In the genomic region with DNA sequence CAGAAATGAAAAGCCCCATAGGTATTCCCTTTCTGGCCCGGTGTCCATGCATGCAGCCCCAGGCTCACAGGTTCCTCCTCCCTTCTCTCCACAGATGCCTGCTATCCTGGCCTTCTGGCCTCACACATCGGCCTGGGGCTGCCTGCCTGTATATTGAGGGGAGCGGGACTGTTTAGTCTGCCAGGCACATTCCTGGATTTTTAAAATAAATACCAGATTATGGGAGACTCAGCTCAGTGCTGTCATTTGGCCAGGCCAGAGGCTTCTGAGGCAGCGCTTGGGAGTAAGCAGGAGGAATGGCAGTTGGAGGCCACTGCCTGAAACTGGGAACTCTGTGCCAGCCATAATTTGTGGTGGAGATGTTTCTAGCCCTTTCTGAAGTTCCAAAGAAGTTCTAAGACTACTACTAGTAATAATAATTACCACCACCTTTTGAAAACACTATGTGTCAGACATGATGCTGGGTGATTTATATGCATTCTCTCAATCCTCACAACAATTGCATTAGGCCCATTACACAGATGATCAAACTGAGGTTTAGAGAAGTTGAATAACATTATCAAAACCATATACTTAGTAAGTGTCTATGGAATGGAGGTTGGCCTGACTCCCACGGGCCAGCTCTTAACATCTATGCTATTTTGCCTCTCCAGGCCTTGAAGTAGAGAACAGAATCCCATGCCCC, we compare ENCODE assay signal across 24 cellular contexts.
DNase-seq lines count a peak whose midpoint lies in the region; ATAC-seq and TF ChIP-seq lines count a peak whose summit lies in the region.
"Had no signal": no experiment of that assay in that cellular context is flagged by ENCODE, and none has a peak within 500 bp of the region (broad histone marks: within the 10 kb centered on the region; RNA-seq: fewer than 3 reads in every experiment).

No MANE protein-coding gene starts in this region.

- no peak for TF ChIP-seq CTCF in mesothelial cell of epicardium (IDR thresholded peaks at IDR 0.05; ENCODE audit: unreplicated experiment)
- TF ChIP-seq CTCF in smooth muscle cell (IDR thresholded peaks at IDR 0.05; ENCODE audit: borderline replicate concordance, insufficient read depth, poor library complexity, severe bottlenecking), result no peak
- no peak for TF ChIP-seq CTCF in A673 (conservative IDR thresholded peaks at IDR 0.05; ENCODE audit: low read depth, low read length)

- intact Hi-C loops in A673 (cut with micrococcal nuclease; ENCODE audit: unreplicated experiment), result no loop called here

- H3K9me3 ChIP-seq in smooth muscle cell (replicated peaks; ENCODE audit: low read depth), result no peaks in the 10 kb centered on the region
- H3K9me3 ChIP-seq in A673 (ENCODE audit: low read depth, low read length, poor library complexity, severe bottlenecking), result no peaks in the 10 kb centered on the region
- H3K9me3 ChIP-seq: left lung, suprapubic skin had no signal

- peak overlapping the region; percentile 12 for H3K4me2 ChIP-seq in smooth muscle cell

- POLR2A ChIA-PET in A673 (lab: Charles Lee; ENCODE audit: low non-redundant PET), result no interaction called here

- no peak overlapping the region for H2AFZ ChIP-seq in smooth muscle cell (ENCODE audit: low read depth)

- H3K4me3 ChIP-seq in smooth muscle cell (no peak overlapping the region), A673 (ENCODE audit: low read depth, low read length, poor library complexity, severe bottlenecking) (no peak overlapping the region)
- H3K4me3 ChIP-seq: coronary artery, left lung, skin epidermis, suprapubic skin had no signal

- H3K27ac Mint-ChIP-seq in mesothelial cell of epicardium, result peak overlapping the region; percentile 37
- H3K27ac Mint-ChIP-seq in activated T-cell treated with anti-CD3 and anti-CD28 coated beads, Interleukin-2, amount 50 U/mL, for 72 hours, result no peak overlapping the region
- H3K27ac Mint-ChIP-seq: activated CD4-positive, alpha-beta T cell treated with anti-CD3 and anti-CD28 coated beads, Interleukin-2, amount 10 ng/mL, durations not matched to agents 24 days and 14 days; activated naive CD8-positive, alpha-beta T cell treated with anti-CD3 and anti-CD28 coated beads, Interleukin-2, amount 10 ng/mL, durations not matched to agents 7 days and 5 days; activated T-cell treated with anti-CD3 and anti-CD28 coated beads, Interleukin-2, amount 50 U/mL, for 24 hours; memory B cell; stimulated activated naive B cell treated with anti-CD40 and anti-IgM and Interleukin-4, amounts not matched to agents 10 μg/mL and 1 μg/mL and 100 μg/mL, for 72 hours had no signal

- DNase-seq in ELF-1 (ENCODE audit: low read depth, low spot score) (peak; percentile 43), astrocyte of the hippocampus (ENCODE audit: low read depth, low spot score) (peak; percentile 29), mesothelial cell of epicardium (ENCODE audit: low spot score in 2 of 2, unreplicated experiment in 2 of 2) (no peak), smooth muscle cell (lab: John Stamatoyannopoulos, UW; ENCODE audit: unreplicated experiment) (no peak), midbrain (lab: John Stamatoyannopoulos, UW) (no peak), A673 (ENCODE audit: low spot score) (no peak), NCI-H2196 (lab: John Stamatoyannopoulos, UW; ENCODE audit: unreplicated experiment) (no peak)
- no peak for DNase-seq in activated T-cell treated with anti-CD3 and anti-CD28 coated beads, Interleukin-2, amount 50 U/mL, for 72 hours
- DNase-seq: activated CD4-positive, alpha-beta T cell treated with anti-CD3 and anti-CD28 coated beads, Interleukin-2, amount 10 ng/mL, durations not matched to agents 24 days and 14 days; activated gamma-delta T cell treated with Interleukin-2 at 50 U/mL for 16 hours; activated naive CD8-positive, alpha-beta T cell treated with anti-CD3 and anti-CD28 coated beads, Interleukin-2, amount 10 ng/mL, durations not matched to agents 7 days and 5 days; activated T-cell treated with anti-CD3 and anti-CD28 coated beads, Interleukin-2, amount 50 U/mL, for 24 hours; aorta; effector CD8-positive, alpha-beta T cell; left lung; NCI-H146; SHP77 treated with DMSO at 0.1 percent for 48 hours; stimulated activated naive B cell treated with anti-CD40 and anti-IgM and Interleukin-4, amounts not matched to agents 10 μg/mL and 1 μg/mL and 100 μg/mL, for 72 hours; T-helper 9 cell had no signal

- peaks cover 5% of the 10 kb centered on the region for H3F3A ChIP-seq in smooth muscle cell (ENCODE audit: low read depth)

- CTCF ChIA-PET in A673 (lab: Charles Lee), result no interaction called here

- no peaks in the 10 kb centered on the region for H3K27me3 Mint-ChIP-seq in mesothelial cell of epicardium (ENCODE audit: low read depth)
- H3K27me3 Mint-ChIP-seq in activated T-cell treated with anti-CD3 and anti-CD28 coated beads, Interleukin-2, amount 50 U/mL, for 72 hours (ENCODE audit: low read depth), result peaks cover 7% of the 10 kb centered on the region
- H3K27me3 Mint-ChIP-seq: memory B cell had no signal

- no peak for ATAC-seq in activated T-cell treated with anti-CD3 and anti-CD28 coated beads, Interleukin-2, amount 50 U/mL, for 72 hours (replicated peaks in 1 of 2)
- ATAC-seq: left lung; stimulated activated naive B cell treated with anti-CD40 and anti-IgM and Interleukin-4, amounts not matched to agents 10 μg/mL and 1 μg/mL and 100 μg/mL, for 72 hours had no signal

- H3K36me3 ChIP-seq in smooth muscle cell (ENCODE audit: low read depth), result no peaks in the 10 kb centered on the region
- no peaks in the 10 kb centered on the region for H3K36me3 ChIP-seq in A673 (ENCODE audit: insufficient read depth, low read length, poor library complexity, severe bottlenecking)
- H3K36me3 ChIP-seq: suprapubic skin had no signal

- H3K27me3 ChIP-seq in smooth muscle cell (ENCODE audit: low read depth) (no peaks in the 10 kb centered on the region), A673 (replicated peaks; ENCODE audit: insufficient read depth, low read depth, low read length, poor library complexity) (no peaks in the 10 kb centered on the region)
- H3K27me3 ChIP-seq: left lung, suprapubic skin had no signal

- H3K27ac ChIP-seq in smooth muscle cell (ENCODE audit: low read depth) (peak overlapping the region; percentile 6), A673 (ENCODE audit: low read depth, low read length, poor library complexity, severe bottlenecking) (no peak overlapping the region)
- H3K27ac ChIP-seq: left lung, skin epidermis, suprapubic skin, VCaP had no signal

- BruUV-seq in A673 (replicated peaks; lab: Mats Ljungman, UMichigan), result no TSS peak

- H4K20me1 ChIP-seq in smooth muscle cell (ENCODE audit: low read depth), result no peaks in the 10 kb centered on the region

- H3K36me3 Mint-ChIP-seq in mesothelial cell of epicardium, result no peaks in the 10 kb centered on the region
- no peaks in the 10 kb centered on the region for H3K36me3 Mint-ChIP-seq in activated T-cell treated with anti-CD3 and anti-CD28 coated beads, Interleukin-2, amount 50 U/mL, for 72 hours (ENCODE audit: insufficient read depth in 2 of 2)
- H3K36me3 Mint-ChIP-seq: activated naive CD8-positive, alpha-beta T cell treated with anti-CD3 and anti-CD28 coated beads, Interleukin-2, amount 10 ng/mL, durations not matched to agents 7 days and 5 days; memory B cell; stimulated activated naive B cell treated with anti-CD40 and anti-IgM and Interleukin-4, amounts not matched to agents 10 μg/mL and 1 μg/mL and 100 μg/mL, for 72 hours had no signal

- 35% methylated on average over 5 of the region's 5 CpGs for WGBS in smooth muscle cell (ENCODE audit: low lambda C conversion rate)

- peaks cover 15% of the 10 kb centered on the region for H3K4me1 ChIP-seq in smooth muscle cell (ENCODE audit: low read depth)
- no peaks in the 10 kb centered on the region for H3K4me1 ChIP-seq in A673 (ENCODE audit: insufficient read depth, low read length, poor library complexity, severe bottlenecking)

- H3K9me3 Mint-ChIP-seq in mesothelial cell of epicardium, result no peaks in the 10 kb centered on the region
- H3K9me3 Mint-ChIP-seq in activated T-cell treated with anti-CD3 and anti-CD28 coated beads, Interleukin-2, amount 50 U/mL, for 72 hours, result no peaks in the 10 kb centered on the region
- H3K9me3 Mint-ChIP-seq: activated CD4-positive, alpha-beta T cell treated with anti-CD3 and anti-CD28 coated beads, Interleukin-2, amount 10 ng/mL, durations not matched to agents 24 days and 14 days; activated naive CD8-positive, alpha-beta T cell treated with anti-CD3 and anti-CD28 coated beads, Interleukin-2, amount 10 ng/mL, durations not matched to agents 7 days and 5 days; activated T-cell treated with anti-CD3 and anti-CD28 coated beads, Interleukin-2, amount 50 U/mL, for 24 hours; memory B cell; stimulated activated naive B cell treated with anti-CD40 and anti-IgM and Interleukin-4, amounts not matched to agents 10 μg/mL and 1 μg/mL and 100 μg/mL, for 72 hours had no signal

- H3K9ac ChIP-seq in smooth muscle cell (ENCODE audit: low read depth), result no peak overlapping the region

- H3K4me3 Mint-ChIP-seq in mesothelial cell of epicardium, result no peak overlapping the region
- no peak overlapping the region for H3K4me3 Mint-ChIP-seq in activated T-cell treated with anti-CD3 and anti-CD28 coated beads, Interleukin-2, amount 50 U/mL, for 72 hours
- H3K4me3 Mint-ChIP-seq: activated CD4-positive, alpha-beta T cell treated with anti-CD3 and anti-CD28 coated beads, Interleukin-2, amount 10 ng/mL, durations not matched to agents 24 days and 14 days; activated naive CD8-positive, alpha-beta T cell treated with anti-CD3 and anti-CD28 coated beads, Interleukin-2, amount 10 ng/mL, durations not matched to agents 7 days and 5 days; activated T-cell treated with anti-CD3 and anti-CD28 coated beads, Interleukin-2, amount 50 U/mL, for 24 hours; memory B cell; stimulated activated naive B cell treated with anti-CD40 and anti-IgM and Interleukin-4, amounts not matched to agents 10 μg/mL and 1 μg/mL and 100 μg/mL, for 72 hours had no signal

- no peaks in the 10 kb centered on the region for H3K79me2 ChIP-seq in smooth muscle cell (ENCODE audit: low read depth)

- peaks cover 60% of the 10 kb centered on the region for H3K4me1 Mint-ChIP-seq in mesothelial cell of epicardium
- H3K4me1 Mint-ChIP-seq in activated T-cell treated with anti-CD3 and anti-CD28 coated beads, Interleukin-2, amount 50 U/mL, for 72 hours (ENCODE audit: low read depth), result peaks cover 8% of the 10 kb centered on the region
- H3K4me1 Mint-ChIP-seq: activated naive CD8-positive, alpha-beta T cell treated with anti-CD3 and anti-CD28 coated beads, Interleukin-2, amount 10 ng/mL, durations not matched to agents 7 days and 5 days; memory B cell had no signal

Comparison
In these comparisons a context has a peak if more than half of its experiments do, and no peak if none do; other contexts are left out.
1. DNase-seq: peak in ELF-1 (single experiment) and astrocyte of the hippocampus (single experiment); none in mesothelial cell of epicardium (0 of 2), smooth muscle cell (single experiment), activated T-cell treated with anti-CD3 and anti-CD28 coated beads, Interleukin-2, amount 50 U/mL, for 72 hours (0 of 2), midbrain (single experiment), A673 (single experiment) and NCI-H2196 (single experiment).